ENCODE assay signal across 16 cellular contexts in genomic region chr16:13780406-13780805, GRCh38.
"Had no signal": no experiment of that assay in that cellular context is flagged by ENCODE, and none has a peak within 500 bp of the region (broad histone marks: within the 10 kb centered on the region; RNA-seq: fewer than 3 reads in every experiment).

No MANE protein-coding gene starts in this region.

- H3K4me3 Mint-ChIP-seq: activated naive CD8-positive, alpha-beta T cell; activated T-cell treated with anti-CD3 and anti-CD28 coated beads, Interleukin-2, amount 50 U/mL, for 24 hours; T-helper 2 cell treated with Interferon-gamma antibody and Interleukin-4, amounts not matched to agents 5 μg/mL and 100 μg/mL, for 36 hours had no signal

- H3K36me3 Mint-ChIP-seq: activated naive CD8-positive, alpha-beta T cell had no signal

- H3K4me1 ChIP-seq: breast epithelium, esophagus squamous epithelium, pancreas, stomach had no signal

- H3K27ac ChIP-seq: breast epithelium, esophagus squamous epithelium, pancreas, skin epidermis, stomach, thoracic aorta had no signal

- ATAC-seq: pancreas had no signal

- H3K36me3 ChIP-seq: breast epithelium, esophagus squamous epithelium, pancreas, stomach, thoracic aorta had no signal

- FAIRE-seq: colon, keratinocyte, pancreas had no signal

- DNase-seq: activated CD4-positive, alpha-beta T cell treated with anti-CD3 and anti-CD28 coated beads, Interleukin-2, amount 50 U/mL, for 4 hours; activated CD4-positive, CD25-positive, alpha-beta regulatory T cell treated with anti-CD3 and anti-CD28 coated beads, Interleukin-2, amount 50 U/mL, for 72 hours; activated effector memory CD4-positive, alpha-beta T cell treated with anti-CD3 and anti-CD28 coated beads, Interleukin-2, amount 50 U/mL, for 16 hours; activated T-cell treated with anti-CD3 and anti-CD28 coated beads, Interleukin-2, amount 50 U/mL, for 24 hours; esophagus squamous epithelium; foreskin fibroblast; left ventricle myocardium superior; pancreas; stomach had no signal

- H3K9me3 ChIP-seq: esophagus squamous epithelium, pancreas, thoracic aorta had no signal

- H3K4me3 ChIP-seq: breast epithelium, esophagus squamous epithelium, pancreas, skin epidermis, stomach, thoracic aorta had no signal

- H3K27me3 ChIP-seq: breast epithelium, stomach had no signal

- H3K27ac Mint-ChIP-seq: activated naive CD8-positive, alpha-beta T cell; activated T-cell treated with anti-CD3 and anti-CD28 coated beads, Interleukin-2, amount 50 U/mL, for 24 hours; T-helper 2 cell treated with Interferon-gamma antibody and Interleukin-4, amounts not matched to agents 5 μg/mL and 100 μg/mL, for 36 hours had no signal

- H3K27me3 Mint-ChIP-seq: activated T-cell treated with anti-CD3 and anti-CD28 coated beads, Interleukin-2, amount 50 U/mL, for 24 hours had no signal
